In the genomic region with DNA sequence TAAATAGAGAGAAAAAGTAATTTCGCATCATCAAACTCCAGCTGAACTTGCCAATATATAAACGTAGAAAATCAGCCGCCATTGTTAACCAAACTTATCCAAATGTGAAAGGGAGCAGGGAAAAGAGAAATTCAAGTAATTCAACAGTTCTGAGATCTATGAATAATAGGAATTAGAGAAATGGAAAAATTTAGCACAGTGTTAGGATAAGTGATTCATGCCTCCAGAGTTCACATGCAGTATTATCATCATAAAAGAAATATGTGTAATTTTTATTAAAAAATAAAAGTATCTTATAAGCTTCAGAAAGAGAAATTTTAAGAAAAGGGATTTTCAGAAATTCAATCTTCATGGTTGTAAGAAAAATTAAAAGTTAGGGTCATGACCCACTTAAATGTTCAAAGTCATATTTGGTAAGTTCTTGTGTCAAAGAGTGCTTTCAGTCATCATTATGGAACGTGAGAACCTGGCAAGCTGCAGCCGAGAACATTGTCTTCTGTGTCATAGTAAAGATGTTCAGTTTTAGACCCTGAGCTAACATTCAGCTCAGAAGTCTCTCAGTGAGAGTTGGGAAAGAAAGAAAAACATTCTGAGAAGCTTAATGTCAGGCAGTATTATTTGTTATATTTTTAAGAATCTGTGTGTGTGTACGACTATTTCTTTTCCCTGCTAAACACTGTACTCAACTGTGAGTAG, we compare ENCODE assay signal across 24 cellular contexts.
DNase-seq lines count a peak whose midpoint lies in the region; ATAC-seq and TF ChIP-seq lines count a peak whose summit lies in the region.
"Had no signal": no experiment of that assay in that cellular context is flagged by ENCODE, and none has a peak within 500 bp of the region (broad histone marks: within the 10 kb centered on the region; RNA-seq: fewer than 3 reads in every experiment).

No MANE protein-coding gene starts in this region.

- H3K36me3 ChIP-seq in SK-N-SH (replicated peaks in 1 of 2; ENCODE audit: control insufficient read depth in 1 of 2, insufficient read depth in 2 of 2, low read length in 1 of 2): no peaks in the 10 kb centered on the region
- H3K36me3 ChIP-seq: breast epithelium, spleen, upper lobe of left lung had no signal

- peak overlapping the region in 1 of 2 experiments; percentile 69; a peak in 2 of 4 replicates for H3K27ac ChIP-seq in SK-N-SH (ENCODE audit: low read depth in 2 of 2, low read length in 1 of 2)
- H3K27ac ChIP-seq: 22Rv1, breast epithelium, psoas muscle, RWPE1, spleen, upper lobe of left lung had no signal

- no peak for TF ChIP-seq EP300 in SK-N-SH (IDR thresholded peaks at IDR 0.05; ENCODE audit: borderline replicate concordance in 1 of 2, low read depth in 1 of 2, low read length in 1 of 2)

- H3K4me2 ChIP-seq in SK-N-SH: no peak overlapping the region

- intact Hi-C loops in Right ventricle myocardium inferior (cut with DNase I): no loop called here

- POLR2A ChIA-PET in SK-N-SH (lab: Yijun Ruan, JAX): no interaction called here

- H3K4me3 Mint-ChIP-seq in nephron progenitor cell: no peak overlapping the region
- H3K4me3 Mint-ChIP-seq: activated naive CD4-positive, alpha-beta T cell treated with anti-CD3 and anti-CD28 coated beads, Interleukin-2, amount 50 U/mL, for 24 hours; mesothelial cell of epicardium; neural crest cell; stimulated activated naive CD8-positive, alpha-beta T cell treated with anti-CD3 and anti-CD28 coated beads, Interleukin-15, amount 100 ng/mL, for 72 hours had no signal

- DNase-seq in SK-N-SH (no peak), fibroblast of gingiva (ENCODE audit: low read depth) (peak; percentile 1), nephron progenitor cell (no peak), Right ventricle myocardium inferior (ENCODE audit: missing footprints) (no peak), pons (ENCODE audit: low spot score) (no peak)
- no peak for DNase-seq in effector CD4-positive, alpha-beta T cell
- DNase-seq: activated T-cell treated with anti-CD3 and anti-CD28 coated beads, Interleukin-2, amount 50 U/mL, for 48 hours; dermis blood vessel endothelial cell; left colon; NCI-H1436; NCI-H524 treated with DMSO at 0.1 percent for 48 hours; spleen; stimulated activated CD4-positive, alpha-beta T cell treated with anti-CD3 and anti-CD28 coated beads, Interleukin-4, amount 100 ng/mL, for 4 hours; stimulated activated naive CD8-positive, alpha-beta T cell treated with anti-CD3 and anti-CD28 coated beads, Interleukin-15, amount 100 ng/mL, for 72 hours; upper lobe of left lung had no signal

- H3K27ac Mint-ChIP-seq in nephron progenitor cell: peak overlapping the region; percentile 69
- H3K27ac Mint-ChIP-seq: activated naive CD4-positive, alpha-beta T cell treated with anti-CD3 and anti-CD28 coated beads, Interleukin-2, amount 50 U/mL, for 24 hours; mesothelial cell of epicardium; stimulated activated naive CD8-positive, alpha-beta T cell treated with anti-CD3 and anti-CD28 coated beads, Interleukin-15, amount 100 ng/mL, for 72 hours had no signal

- no peaks in the 10 kb centered on the region for H3K9me3 Mint-ChIP-seq in nephron progenitor cell
- H3K9me3 Mint-ChIP-seq: mesothelial cell of epicardium, neural crest cell had no signal

- no peaks in the 10 kb centered on the region for H3K9me3 ChIP-seq in SK-N-SH
- H3K9me3 ChIP-seq: breast epithelium, psoas muscle, spleen, upper lobe of left lung had no signal

- no peak overlapping the region; the same call in 1 of the 2 replicates for H3K9ac ChIP-seq in SK-N-SH

- WGBS in SK-N-SH (ENCODE audit: low lambda C conversion rate): 64% methylated on average over 6 of the region's 6 CpGs

- no peak overlapping the region for H3K4me3 ChIP-seq in SK-N-SH (ENCODE audit: low read depth in 2 of 2, low read length in 1 of 2)
- H3K4me3 ChIP-seq: breast epithelium, psoas muscle, spleen, upper lobe of left lung had no signal

- peaks cover 10% of the 10 kb centered on the region for H3K27me3 Mint-ChIP-seq in nephron progenitor cell (ENCODE audit: low read depth, poor library complexity)
- H3K27me3 Mint-ChIP-seq: activated naive CD4-positive, alpha-beta T cell treated with anti-CD3 and anti-CD28 coated beads, Interleukin-2, amount 50 U/mL, for 24 hours; stimulated activated naive CD8-positive, alpha-beta T cell treated with anti-CD3 and anti-CD28 coated beads, Interleukin-15, amount 100 ng/mL, for 72 hours had no signal

- CTCF ChIA-PET in SK-N-SH (lab: Yijun Ruan, JAX): no interaction called here

- no peak overlapping the region for H2AFZ ChIP-seq in SK-N-SH (ENCODE audit: low read depth)

- no peaks in the 10 kb centered on the region; the same call in 1 of the 2 replicates for H3K27me3 ChIP-seq in SK-N-SH (ENCODE audit: insufficient read depth)
- H3K27me3 ChIP-seq: breast epithelium, spleen, upper lobe of left lung had no signal

- ATAC-seq in SK-N-SH treated with all-trans-retinoic acid at 6 μM for 48 hours (peak; percentile 51), Right ventricle myocardium inferior (no peak), GM21447 (IDR thresholded peaks at IDR 0.05; ENCODE audit: unreplicated experiment) (no peak)
- ATAC-seq: left colon; psoas muscle; stimulated activated naive CD8-positive, alpha-beta T cell treated with anti-CD3 and anti-CD28 coated beads, Interleukin-15, amount 100 ng/mL, for 72 hours had no signal

- no peaks in the 10 kb centered on the region for H3K79me2 ChIP-seq in SK-N-SH (ENCODE audit: insufficient read depth)

- H3K9me2 ChIP-seq in SK-N-SH: no peaks in the 10 kb centered on the region

- H3F3A ChIP-seq in SK-N-SH (replicated peaks; ENCODE audit: insufficient read depth): peaks cover 4% of the 10 kb centered on the region

- TF ChIP-seq RAD21 in SK-N-SH (IDR thresholded peaks at IDR 0.05; ENCODE audit: low read length): no peak

- TF ChIP-seq CTCF in SK-N-SH (IDR thresholded peaks at IDR 0.05) (no peak), nephron progenitor cell (IDR thresholded peaks at IDR 0.05) (no peak)

- no peaks in the 10 kb centered on the region for H3K36me3 Mint-ChIP-seq in nephron progenitor cell (ENCODE audit: low read depth)
- H3K36me3 Mint-ChIP-seq: mesothelial cell of epicardium had no signal

- H3K4me1 ChIP-seq in SK-N-SH (ENCODE audit: control insufficient read depth in 1 of 2, insufficient read depth in 2 of 2, low read depth in 1 of 2, low read length in 1 of 2): peaks cover 0 to 5% of the 10 kb centered on the region in 2 experiments; a peak in 2 of 4 replicates
- H3K4me1 ChIP-seq: breast epithelium, psoas muscle, spleen, upper lobe of left lung had no signal

- no peaks in the 10 kb centered on the region for H4K20me1 ChIP-seq in SK-N-SH (ENCODE audit: insufficient read depth)

- no peaks in the 10 kb centered on the region for H3K4me1 Mint-ChIP-seq in nephron progenitor cell
- H3K4me1 Mint-ChIP-seq: activated naive CD4-positive, alpha-beta T cell treated with anti-CD3 and anti-CD28 coated beads, Interleukin-2, amount 50 U/mL, for 24 hours; neural crest cell; stimulated activated naive CD8-positive, alpha-beta T cell treated with anti-CD3 and anti-CD28 coated beads, Interleukin-15, amount 100 ng/mL, for 72 hours had no signal

TF ChIP-seq in SK-N-SH treated with all-trans-retinoic acid at 6 μM for 48 hours, 23 proteins besides CTCF, POLR2A, EP300 and RAD21 (continues in another document):
- no peak for TF ChIP-seq ZNF565 (CRISPR knock-in tag; conservative IDR thresholded peaks at IDR 0.05; ENCODE audit: low read depth)
- no peak for TF ChIP-seq GLIS3 (CRISPR knock-in tag; IDR thresholded peaks at IDR 0.05)
- no peak for TF ChIP-seq ISL1 (CRISPR knock-in tag; IDR thresholded peaks at IDR 0.05)
- TF ChIP-seq ZNF70 (CRISPR knock-in tag; IDR thresholded peaks at IDR 0.05): no peak
- TF ChIP-seq CSRNP3 (CRISPR knock-in tag; IDR thresholded peaks at IDR 0.05): no peak
- TF ChIP-seq ARNTL (CRISPR knock-in tag; IDR thresholded peaks at IDR 0.05; ENCODE audit: borderline replicate concordance, low read depth): no peak
- no peak for TF ChIP-seq TOX (CRISPR knock-in tag; IDR thresholded peaks at IDR 0.05; ENCODE audit: borderline replicate concordance)

TF ChIP-seq in SK-N-SH, 30 proteins besides CTCF, POLR2A, EP300 and RAD21 (continues in another document):
- TF ChIP-seq TEAD4 (IDR thresholded peaks at IDR 0.05; ENCODE audit: borderline replicate concordance, insufficient read depth): no peak
- no peak for TF ChIP-seq SMC3 (IDR thresholded peaks at IDR 0.05; ENCODE audit: low read depth, low read length)
- TF ChIP-seq, protein P1, sequence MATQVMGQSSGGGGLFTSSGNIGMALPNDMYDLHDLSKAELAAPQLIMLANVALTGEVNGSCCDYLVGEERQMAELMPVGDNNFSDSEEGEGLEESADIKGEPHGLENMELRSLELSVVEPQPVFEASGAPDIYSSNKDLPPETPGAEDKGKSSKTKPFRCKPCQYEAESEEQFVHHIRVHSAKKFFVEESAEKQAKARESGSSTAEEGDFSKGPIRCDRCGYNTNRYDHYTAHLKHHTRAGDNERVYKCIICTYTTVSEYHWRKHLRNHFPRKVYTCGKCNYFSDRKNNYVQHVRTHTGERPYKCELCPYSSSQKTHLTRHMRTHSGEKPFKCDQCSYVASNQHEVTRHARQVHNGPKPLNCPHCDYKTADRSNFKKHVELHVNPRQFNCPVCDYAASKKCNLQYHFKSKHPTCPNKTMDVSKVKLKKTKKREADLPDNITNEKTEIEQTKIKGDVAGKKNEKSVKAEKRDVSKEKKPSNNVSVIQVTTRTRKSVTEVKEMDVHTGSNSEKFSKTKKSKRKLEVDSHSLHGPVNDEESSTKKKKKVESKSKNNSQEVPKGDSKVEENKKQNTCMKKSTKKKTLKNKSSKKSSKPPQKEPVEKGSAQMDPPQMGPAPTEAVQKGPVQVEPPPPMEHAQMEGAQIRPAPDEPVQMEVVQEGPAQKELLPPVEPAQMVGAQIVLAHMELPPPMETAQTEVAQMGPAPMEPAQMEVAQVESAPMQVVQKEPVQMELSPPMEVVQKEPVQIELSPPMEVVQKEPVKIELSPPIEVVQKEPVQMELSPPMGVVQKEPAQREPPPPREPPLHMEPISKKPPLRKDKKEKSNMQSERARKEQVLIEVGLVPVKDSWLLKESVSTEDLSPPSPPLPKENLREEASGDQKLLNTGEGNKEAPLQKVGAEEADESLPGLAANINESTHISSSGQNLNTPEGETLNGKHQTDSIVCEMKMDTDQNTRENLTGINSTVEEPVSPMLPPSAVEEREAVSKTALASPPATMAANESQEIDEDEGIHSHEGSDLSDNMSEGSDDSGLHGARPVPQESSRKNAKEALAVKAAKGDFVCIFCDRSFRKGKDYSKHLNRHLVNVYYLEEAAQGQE (IDR thresholded peaks at IDR 0.05; ENCODE audit: low read depth, low read length): no peak
- no peak for TF ChIP-seq ELF1 (IDR thresholded peaks at IDR 0.05)
- TF ChIP-seq RFX5 (IDR thresholded peaks at IDR 0.05; ENCODE audit: low read length): no peak
- TF ChIP-seq YY1 (IDR thresholded peaks at IDR 0.05; ENCODE audit: low read depth): no peak
